Comparison of ENCODE assay signal across 17 cellular contexts in genomic region chr12:39405580-39405979, GRCh38.
"Had no signal": no experiment of that assay in that cellular context is flagged by ENCODE, and none has a peak within 500 bp of the region (broad histone marks: within the 10 kb centered on the region; RNA-seq: fewer than 3 reads in every experiment).

No MANE protein-coding gene starts in this region.

- H3K27ac Mint-ChIP-seq: activated naive CD8-positive, alpha-beta T cell; neural progenitor cell; T-helper 1 cell treated with Interleukin-12 subunit alpha and Interleukin-12 subunit beta and Interleukin-4 antibody, amounts not matched to agents 30 μg/mL and 1 μg/mL, for 36 hours; WTC11 had no signal

- H3K27ac ChIP-seq: brain microvascular endothelial cell, esophagus muscularis mucosa, neural progenitor cell, parathyroid adenoma, skin epidermis, transverse colon had no signal

- ATAC-seq: left cardiac atrium, WTC11 had no signal

- H3K4me3 ChIP-seq: esophagus muscularis mucosa, neural progenitor cell, skin epidermis, transverse colon had no signal

- H3K4me3 Mint-ChIP-seq: activated CD4-positive, alpha-beta T cell treated with anti-CD3 and anti-CD28 coated beads, Interleukin-2, amount 10 ng/mL, durations not matched to agents 24 days and 14 days; activated naive CD8-positive, alpha-beta T cell; neural progenitor cell; T-helper 1 cell treated with Interleukin-12 subunit alpha and Interleukin-12 subunit beta and Interleukin-4 antibody, amounts not matched to agents 30 μg/mL and 1 μg/mL, for 36 hours; WTC11 had no signal

- H3K4me2 ChIP-seq: neural progenitor cell, SK-N-SH had no signal

- H3K27me3 Mint-ChIP-seq: activated CD4-positive, alpha-beta T cell treated with anti-CD3 and anti-CD28 coated beads, Interleukin-2, amount 10 ng/mL, durations not matched to agents 24 days and 14 days; activated naive CD8-positive, alpha-beta T cell had no signal

- H3K27me3 ChIP-seq: brain microvascular endothelial cell, esophagus muscularis mucosa, neural progenitor cell, transverse colon had no signal

- H3K36me3 Mint-ChIP-seq: WTC11 had no signal

- H3K36me3 ChIP-seq: brain microvascular endothelial cell, esophagus muscularis mucosa, neural progenitor cell, transverse colon had no signal

- DNase-seq: activated CD4-positive, alpha-beta T cell treated with anti-CD3 and anti-CD28 coated beads, Interleukin-2, amount 10 ng/mL, durations not matched to agents 24 days and 14 days; activated effector memory CD4-positive, alpha-beta T cell treated with anti-CD3 and anti-CD28 coated beads, Interleukin-2, amount 50 U/mL, for 16 hours; activated T-cell treated with anti-CD3 and anti-CD28 coated beads for 4 hours; amygdala; brain microvascular endothelial cell; left cardiac atrium; mammary epithelial cell; retina; SK-N-SH; transverse colon had no signal

- H3K79me2 ChIP-seq: parathyroid adenoma had no signal

- H2AFZ ChIP-seq: neural progenitor cell, parathyroid adenoma had no signal

- H3K9ac ChIP-seq: neural progenitor cell, parathyroid adenoma, SK-N-SH had no signal

- H3K9me2 ChIP-seq: SK-N-SH had no signal

- H3K9me3 Mint-ChIP-seq: activated CD4-positive, alpha-beta T cell treated with anti-CD3 and anti-CD28 coated beads, Interleukin-2, amount 10 ng/mL, durations not matched to agents 24 days and 14 days; T-helper 1 cell treated with Interleukin-12 subunit alpha and Interleukin-12 subunit beta and Interleukin-4 antibody, amounts not matched to agents 30 μg/mL and 1 μg/mL, for 36 hours; WTC11 had no signal

- H3K9me3 ChIP-seq: esophagus muscularis mucosa, SK-N-SH, transverse colon had no signal

- H3K4me1 ChIP-seq: neural progenitor cell, parathyroid adenoma, transverse colon had no signal
